Comparison of ENCODE assay signal across 1 cellular context in the genomic region with DNA sequence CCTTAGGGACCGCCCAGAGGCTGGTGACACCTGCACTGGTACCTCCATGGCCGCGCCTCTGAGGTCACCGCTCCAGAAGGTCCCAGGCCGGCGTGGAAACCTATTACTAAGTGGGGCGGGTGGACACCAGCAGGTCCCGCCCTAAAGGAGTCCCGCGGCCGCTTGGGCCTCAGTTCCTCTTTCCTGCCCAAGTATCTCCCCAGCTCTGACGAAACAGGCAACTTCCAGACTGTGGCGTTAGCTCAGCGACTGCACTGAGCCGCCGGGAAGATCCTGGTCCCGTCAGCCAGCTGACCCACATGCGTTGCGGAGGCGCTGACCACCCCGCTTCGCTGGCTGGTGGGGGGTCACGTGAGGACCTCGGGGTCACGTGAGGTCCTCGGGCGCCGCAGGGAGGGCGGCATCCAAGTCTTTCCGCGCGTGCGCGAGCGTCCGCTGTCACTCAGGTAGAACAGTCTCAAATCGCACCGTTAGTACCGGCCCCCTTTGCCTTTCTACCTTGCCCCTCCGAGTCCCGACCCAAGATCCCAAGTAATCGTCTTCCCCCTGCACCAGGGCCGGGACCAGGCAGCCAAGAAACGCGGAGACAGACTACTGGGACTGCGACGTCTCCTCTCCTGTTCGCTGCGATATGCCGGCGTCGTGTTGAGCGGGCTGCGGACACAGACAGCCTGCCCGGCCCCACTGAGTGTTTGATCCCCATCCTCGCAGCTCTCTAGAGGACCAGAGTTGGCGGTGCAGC.
TF ChIP-seq lines count a peak whose summit lies in the region.

No MANE protein-coding gene starts in this region.

TF ChIP-seq in HepG2, 621 proteins besides CTCF, POLR2A, EP300 and RAD21 (continued from another document and continues in another):
- TF ChIP-seq, protein P1, sequence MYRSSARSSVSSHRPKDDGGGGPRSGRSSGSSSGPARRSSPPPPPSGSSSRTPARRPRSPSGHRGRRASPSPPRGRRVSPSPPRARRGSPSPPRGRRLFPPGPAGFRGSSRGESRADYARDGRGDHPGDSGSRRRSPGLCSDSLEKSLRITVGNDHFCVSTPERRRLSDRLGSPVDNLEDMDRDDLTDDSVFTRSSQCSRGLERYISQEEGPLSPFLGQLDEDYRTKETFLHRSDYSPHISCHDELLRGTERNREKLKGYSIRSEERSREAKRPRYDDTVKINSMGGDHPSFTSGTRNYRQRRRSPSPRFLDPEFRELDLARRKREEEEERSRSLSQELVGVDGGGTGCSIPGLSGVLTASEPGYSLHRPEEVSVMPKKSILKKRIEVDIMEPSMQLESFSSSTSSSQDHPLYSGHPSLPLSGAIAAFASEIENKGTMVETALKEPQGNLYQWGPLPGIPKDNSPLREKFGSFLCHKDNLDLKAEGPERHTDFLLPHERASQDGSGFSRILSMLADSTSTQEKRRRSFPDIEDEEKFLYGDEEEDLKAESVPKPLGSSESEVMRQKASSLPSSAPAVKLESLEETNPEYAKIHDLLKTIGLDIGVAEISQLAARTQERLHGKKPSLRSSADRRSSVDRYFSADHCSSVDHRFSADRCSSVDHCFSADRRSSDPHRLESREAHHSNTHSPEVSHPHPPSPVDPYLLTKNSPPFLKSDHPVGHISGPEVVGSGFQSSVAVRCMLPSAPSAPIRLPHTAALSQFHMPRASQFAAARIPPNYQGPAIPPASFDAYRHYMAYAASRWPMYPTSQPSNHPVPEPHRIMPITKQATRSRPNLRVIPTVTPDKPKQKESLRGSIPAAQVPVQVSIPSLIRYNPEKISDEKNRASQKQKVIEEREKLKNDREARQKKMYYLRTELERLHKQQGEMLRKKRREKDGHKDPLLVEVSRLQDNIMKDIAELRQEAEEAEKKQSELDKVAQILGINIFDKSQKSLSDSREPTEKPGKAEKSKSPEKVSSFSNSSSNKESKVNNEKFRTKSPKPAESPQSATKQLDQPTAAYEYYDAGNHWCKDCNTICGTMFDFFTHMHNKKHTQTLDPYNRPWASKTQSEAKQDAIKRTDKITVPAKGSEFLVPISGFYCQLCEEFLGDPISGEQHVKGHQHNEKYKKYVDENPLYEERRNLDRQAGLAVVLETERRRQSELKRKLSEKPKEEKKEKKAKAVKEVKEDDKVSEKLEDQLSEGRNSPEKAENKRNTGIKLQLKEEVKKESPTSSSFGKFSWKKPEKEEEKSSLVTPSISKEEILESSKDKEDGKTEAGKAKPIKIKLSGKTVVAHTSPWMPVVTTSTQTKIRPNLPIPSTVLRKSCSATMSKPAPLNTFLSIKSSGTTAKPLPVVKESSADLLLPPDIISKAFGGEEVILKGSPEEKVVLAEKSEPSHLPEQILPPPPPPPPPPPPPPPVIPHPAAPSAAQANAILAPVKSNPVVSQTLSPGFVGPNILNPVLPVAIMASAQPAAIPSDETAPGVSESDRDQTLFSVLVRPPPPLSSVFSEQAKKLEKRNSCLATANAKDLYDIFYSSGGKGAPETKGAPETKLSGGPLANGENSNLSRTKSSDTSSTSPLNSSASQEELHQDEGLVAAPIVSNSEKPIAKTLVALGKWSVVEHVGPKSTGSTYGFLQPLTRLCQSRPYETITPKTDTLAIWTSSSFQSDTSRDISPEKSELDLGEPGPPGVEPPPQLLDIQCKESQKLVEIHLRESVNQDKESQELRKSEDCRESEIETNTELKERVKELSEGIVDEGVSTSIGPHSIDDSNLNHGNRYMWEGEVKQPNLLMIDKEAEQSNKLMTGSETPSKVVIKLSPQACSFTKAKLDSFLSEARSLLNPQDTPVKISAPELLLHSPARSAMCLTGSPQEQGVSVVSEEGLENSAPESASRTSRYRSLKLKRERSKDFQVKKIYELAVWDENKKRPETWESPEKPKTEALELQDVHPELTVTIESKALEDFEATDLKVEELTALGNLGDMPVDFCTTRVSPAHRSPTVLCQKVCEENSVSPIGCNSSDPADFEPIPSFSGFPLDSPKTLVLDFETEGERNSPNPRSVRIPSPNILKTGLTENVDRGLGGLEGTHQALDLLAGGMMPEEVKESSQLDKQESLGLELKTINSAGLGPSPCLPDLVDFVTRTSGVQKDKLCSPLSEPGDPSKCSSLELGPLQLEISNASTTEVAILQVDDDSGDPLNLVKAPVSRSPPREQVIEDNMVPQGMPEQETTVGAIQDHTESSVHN (CRISPR knock-in tag; IDR thresholded peaks at IDR 0.05), result no peak
- TF ChIP-seq SP1 (IDR thresholded peaks at IDR 0.05) (no peak), SP1 (CRISPR knock-in tag; IDR thresholded peaks at IDR 0.05) (no peak; the same call in 1 of the 2 replicates), EZH2 (conservative IDR thresholded peaks at IDR 0.05; ENCODE audit: low read depth, low read length) (no peak), MYC (CRISPR knock-in tag; IDR thresholded peaks at IDR 0.05; ENCODE audit: borderline replicate concordance) (peak; percentile 80; the same call in 1 of the 2 replicates), POGZ (CRISPR knock-in tag; IDR thresholded peaks at IDR 0.05) (no peak), ZNF331 (CRISPR knock-in tag; IDR thresholded peaks at IDR 0.05) (no peak), RBM39 (IDR thresholded peaks at IDR 0.05; ENCODE audit: low read depth, low read length, poor library complexity, severe bottlenecking) (no peak), SIX4 (CRISPR knock-in tag; IDR thresholded peaks at IDR 0.05) (no peak), ZNF788 (CRISPR knock-in tag; IDR thresholded peaks at IDR 0.05; ENCODE audit: borderline replicate concordance) (no peak), ZFAT (CRISPR knock-in tag; conservative IDR thresholded peaks at IDR 0.05) (no peak), ARNT2 (CRISPR knock-in tag; IDR thresholded peaks at IDR 0.05; ENCODE audit: low read depth) (peak; percentile 46; the same call in 1 of the 2 replicates), ZNF329 (CRISPR knock-in tag; IDR thresholded peaks at IDR 0.05; ENCODE audit: low read depth) (no peak), ADNP (CRISPR knock-in tag; IDR thresholded peaks at IDR 0.05) (no peak), PITX1 (CRISPR knock-in tag; IDR thresholded peaks at IDR 0.05) (no peak), KDM6A (CRISPR knock-in tag; IDR thresholded peaks at IDR 0.05; ENCODE audit: low read depth) (no peak), SCMH1 (CRISPR knock-in tag; IDR thresholded peaks at IDR 0.05; ENCODE audit: borderline replicate concordance) (no peak), ZFP36 (IDR thresholded peaks at IDR 0.05; ENCODE audit: borderline replicate concordance, low read depth, low read length, partially characterized antibody) (no peak), ZNF709 (CRISPR knock-in tag; IDR thresholded peaks at IDR 0.05) (peak; percentile 48; the same call in 1 of the 2 replicates), ZNF24 (IDR thresholded peaks at IDR 0.05) (no peak), ZNF607 (CRISPR knock-in tag; IDR thresholded peaks at IDR 0.05; ENCODE audit: borderline replicate concordance) (peak; percentile 43; the same call in 1 of the 2 replicates), SIN3B (IDR thresholded peaks at IDR 0.05; ENCODE audit: low read length) (no peak), ZMYM3 (CRISPR knock-in tag; IDR thresholded peaks at IDR 0.05) (no peak), HNF4A (CRISPR knock-in tag; IDR thresholded peaks at IDR 0.05) (no peak), ZBTB8A (CRISPR knock-in tag; IDR thresholded peaks at IDR 0.05; ENCODE audit: borderline replicate concordance, low read depth) (no peak), ZBTB1 (CRISPR knock-in tag; IDR thresholded peaks at IDR 0.05; ENCODE audit: borderline replicate concordance) (no peak), SMYD3 (CRISPR knock-in tag; IDR thresholded peaks at IDR 0.05) (no peak), ZNF562 (CRISPR knock-in tag; IDR thresholded peaks at IDR 0.05; ENCODE audit: borderline replicate concordance) (peak; percentile 57; the same call in 1 of the 2 replicates), HNF4G (IDR thresholded peaks at IDR 0.05; ENCODE audit: borderline replicate concordance, low read depth, low read length) (no peak), HNF4G (CRISPR knock-in tag; IDR thresholded peaks at IDR 0.05; ENCODE audit: borderline replicate concordance, low read depth) (no peak)
- TF ChIP-seq, protein P2, sequence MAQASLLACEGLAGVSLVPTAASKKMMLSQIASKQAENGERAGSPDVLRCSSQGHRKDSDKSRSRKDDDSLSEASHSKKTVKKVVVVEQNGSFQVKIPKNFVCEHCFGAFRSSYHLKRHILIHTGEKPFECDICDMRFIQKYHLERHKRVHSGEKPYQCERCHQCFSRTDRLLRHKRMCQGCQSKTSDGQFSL (CRISPR knock-in tag; IDR thresholded peaks at IDR 0.05), result no peak
- TF ChIP-seq, protein P3, sequence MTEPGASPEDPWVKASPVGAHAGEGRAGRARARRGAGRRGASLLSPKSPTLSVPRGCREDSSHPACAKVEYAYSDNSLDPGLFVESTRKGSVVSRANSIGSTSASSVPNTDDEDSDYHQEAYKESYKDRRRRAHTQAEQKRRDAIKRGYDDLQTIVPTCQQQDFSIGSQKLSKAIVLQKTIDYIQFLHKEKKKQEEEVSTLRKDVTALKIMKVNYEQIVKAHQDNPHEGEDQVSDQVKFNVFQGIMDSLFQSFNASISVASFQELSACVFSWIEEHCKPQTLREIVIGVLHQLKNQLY (CRISPR knock-in tag; IDR thresholded peaks at IDR 0.05), result no peak; the same call in 1 of the 2 replicates
- TF ChIP-seq, protein P4, sequence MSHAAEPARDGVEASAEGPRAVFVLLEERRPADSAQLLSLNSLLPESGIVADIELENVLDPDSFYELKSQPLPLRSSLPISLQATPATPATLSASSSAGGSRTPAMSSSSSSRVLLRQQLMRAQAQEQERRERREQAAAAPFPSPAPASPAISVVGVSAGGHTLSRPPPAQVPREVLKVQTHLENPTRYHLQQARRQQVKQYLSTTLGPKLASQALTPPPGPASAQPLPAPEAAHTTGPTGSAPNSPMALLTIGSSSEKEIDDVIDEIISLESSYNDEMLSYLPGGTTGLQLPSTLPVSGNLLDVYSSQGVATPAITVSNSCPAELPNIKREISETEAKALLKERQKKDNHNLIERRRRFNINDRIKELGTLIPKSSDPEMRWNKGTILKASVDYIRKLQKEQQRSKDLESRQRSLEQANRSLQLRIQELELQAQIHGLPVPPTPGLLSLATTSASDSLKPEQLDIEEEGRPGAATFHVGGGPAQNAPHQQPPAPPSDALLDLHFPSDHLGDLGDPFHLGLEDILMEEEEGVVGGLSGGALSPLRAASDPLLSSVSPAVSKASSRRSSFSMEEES (CRISPR knock-in tag; IDR thresholded peaks at IDR 0.05), result peak; percentile 88
- TF ChIP-seq, protein P5, sequence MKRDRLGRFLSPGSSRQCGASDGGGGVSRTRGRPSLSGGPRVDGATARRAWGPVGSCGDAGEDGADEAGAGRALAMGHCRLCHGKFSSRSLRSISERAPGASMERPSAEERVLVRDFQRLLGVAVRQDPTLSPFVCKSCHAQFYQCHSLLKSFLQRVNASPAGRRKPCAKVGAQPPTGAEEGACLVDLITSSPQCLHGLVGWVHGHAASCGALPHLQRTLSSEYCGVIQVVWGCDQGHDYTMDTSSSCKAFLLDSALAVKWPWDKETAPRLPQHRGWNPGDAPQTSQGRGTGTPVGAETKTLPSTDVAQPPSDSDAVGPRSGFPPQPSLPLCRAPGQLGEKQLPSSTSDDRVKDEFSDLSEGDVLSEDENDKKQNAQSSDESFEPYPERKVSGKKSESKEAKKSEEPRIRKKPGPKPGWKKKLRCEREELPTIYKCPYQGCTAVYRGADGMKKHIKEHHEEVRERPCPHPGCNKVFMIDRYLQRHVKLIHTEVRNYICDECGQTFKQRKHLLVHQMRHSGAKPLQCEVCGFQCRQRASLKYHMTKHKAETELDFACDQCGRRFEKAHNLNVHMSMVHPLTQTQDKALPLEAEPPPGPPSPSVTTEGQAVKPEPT (CRISPR knock-in tag; IDR thresholded peaks at IDR 0.05; ENCODE audit: low read depth), result peak; percentile 42; the same call in 1 of the 2 replicates
- TF ChIP-seq, protein P6, sequence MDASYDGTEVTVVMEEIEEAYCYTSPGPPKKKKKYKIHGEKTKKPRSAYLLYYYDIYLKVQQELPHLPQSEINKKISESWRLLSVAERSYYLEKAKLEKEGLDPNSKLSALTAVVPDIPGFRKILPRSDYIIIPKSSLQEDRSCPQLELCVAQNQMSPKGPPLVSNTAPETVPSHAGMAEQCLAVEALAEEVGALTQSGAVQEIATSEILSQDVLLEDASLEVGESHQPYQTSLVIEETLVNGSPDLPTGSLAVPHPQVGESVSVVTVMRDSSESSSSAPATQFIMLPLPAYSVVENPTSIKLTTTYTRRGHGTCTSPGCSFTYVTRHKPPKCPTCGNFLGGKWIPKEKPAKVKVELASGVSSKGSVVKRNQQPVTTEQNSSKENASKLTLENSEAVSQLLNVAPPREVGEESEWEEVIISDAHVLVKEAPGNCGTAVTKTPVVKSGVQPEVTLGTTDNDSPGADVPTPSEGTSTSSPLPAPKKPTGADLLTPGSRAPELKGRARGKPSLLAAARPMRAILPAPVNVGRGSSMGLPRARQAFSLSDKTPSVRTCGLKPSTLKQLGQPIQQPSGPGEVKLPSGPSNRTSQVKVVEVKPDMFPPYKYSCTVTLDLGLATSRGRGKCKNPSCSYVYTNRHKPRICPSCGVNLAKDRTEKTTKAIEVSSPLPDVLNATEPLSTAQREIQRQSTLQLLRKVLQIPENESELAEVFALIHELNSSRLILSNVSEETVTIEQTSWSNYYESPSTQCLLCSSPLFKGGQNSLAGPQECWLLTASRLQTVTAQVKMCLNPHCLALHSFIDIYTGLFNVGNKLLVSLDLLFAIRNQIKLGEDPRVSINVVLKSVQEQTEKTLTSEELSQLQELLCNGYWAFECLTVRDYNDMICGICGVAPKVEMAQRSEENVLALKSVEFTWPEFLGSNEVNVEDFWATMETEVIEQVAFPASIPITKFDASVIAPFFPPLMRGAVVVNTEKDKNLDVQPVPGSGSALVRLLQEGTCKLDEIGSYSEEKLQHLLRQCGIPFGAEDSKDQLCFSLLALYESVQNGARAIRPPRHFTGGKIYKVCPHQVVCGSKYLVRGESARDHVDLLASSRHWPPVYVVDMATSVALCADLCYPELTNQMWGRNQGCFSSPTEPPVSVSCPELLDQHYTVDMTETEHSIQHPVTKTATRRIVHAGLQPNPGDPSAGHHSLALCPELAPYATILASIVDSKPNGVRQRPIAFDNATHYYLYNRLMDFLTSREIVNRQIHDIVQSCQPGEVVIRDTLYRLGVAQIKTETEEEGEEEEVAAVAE (CRISPR knock-in tag; IDR thresholded peaks at IDR 0.05; ENCODE audit: borderline replicate concordance), result no peak
- TF ChIP-seq, protein P7, sequence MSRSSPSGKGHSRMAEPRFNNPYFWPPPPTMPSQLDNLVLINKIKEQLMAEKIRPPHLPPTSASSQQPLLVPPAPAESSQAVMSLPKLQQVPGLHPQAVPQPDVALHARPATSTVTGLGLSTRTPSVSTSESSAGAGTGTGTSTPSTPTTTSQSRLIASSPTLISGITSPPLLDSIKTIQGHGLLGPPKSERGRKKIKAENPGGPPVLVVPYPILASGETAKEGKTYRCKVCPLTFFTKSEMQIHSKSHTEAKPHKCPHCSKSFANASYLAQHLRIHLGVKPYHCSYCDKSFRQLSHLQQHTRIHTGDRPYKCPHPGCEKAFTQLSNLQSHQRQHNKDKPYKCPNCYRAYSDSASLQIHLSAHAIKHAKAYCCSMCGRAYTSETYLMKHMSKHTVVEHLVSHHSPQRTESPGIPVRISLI (CRISPR knock-in tag; IDR thresholded peaks at IDR 0.05; ENCODE audit: borderline replicate concordance), result no peak
- TF ChIP-seq, protein P8, sequence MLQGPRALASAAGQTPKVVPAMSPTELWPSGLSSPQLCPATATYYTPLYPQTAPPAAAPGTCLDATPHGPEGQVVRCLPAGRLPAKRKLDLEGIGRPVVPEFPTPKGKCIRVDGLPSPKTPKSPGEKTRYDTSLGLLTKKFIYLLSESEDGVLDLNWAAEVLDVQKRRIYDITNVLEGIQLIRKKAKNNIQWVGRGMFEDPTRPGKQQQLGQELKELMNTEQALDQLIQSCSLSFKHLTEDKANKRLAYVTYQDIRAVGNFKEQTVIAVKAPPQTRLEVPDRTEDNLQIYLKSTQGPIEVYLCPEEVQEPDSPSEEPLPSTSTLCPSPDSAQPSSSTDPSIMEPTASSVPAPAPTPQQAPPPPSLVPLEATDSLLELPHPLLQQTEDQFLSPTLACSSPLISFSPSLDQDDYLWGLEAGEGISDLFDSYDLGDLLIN (CRISPR knock-in tag; IDR thresholded peaks at IDR 0.05; ENCODE audit: borderline replicate concordance), result no peak
